ENCODE assay signal across 8 cellular contexts in the genomic region with DNA sequence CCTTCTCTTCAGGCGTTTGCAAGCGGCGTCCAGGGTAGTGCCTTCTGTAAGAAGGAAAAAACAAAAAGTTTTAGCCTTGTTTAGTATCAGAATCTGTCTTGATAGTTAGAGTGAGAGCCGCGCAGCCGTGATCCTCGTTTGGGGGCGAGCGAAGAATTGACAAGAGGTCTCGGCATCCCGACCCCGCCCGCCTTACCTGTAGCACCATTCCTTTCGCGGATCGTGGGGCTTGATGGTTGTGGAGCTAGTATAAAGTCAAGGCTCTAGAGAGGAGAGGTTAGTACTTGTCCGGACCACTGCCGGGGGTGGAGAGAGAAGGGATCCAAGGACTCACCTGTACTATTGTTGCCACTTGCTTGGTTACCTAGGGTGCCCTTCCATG. TPM values are rescaled to one million over a fixed set of nuclear protein-coding genes. Genes with fewer than 3 reads are reported as not detected.
DNase-seq lines count a peak whose midpoint lies in the region; ATAC-seq and TF ChIP-seq lines count a peak whose summit lies in the region.

No MANE protein-coding gene starts in this region.

- H3K36me3 Mint-ChIP-seq in activated naive CD4-positive, alpha-beta T cell treated with anti-CD3 and anti-CD28 coated beads, Interleukin-2, amount 50 U/mL, for 72 hours: peaks cover 8 to 26% of the 10 kb centered on the region in 2 donors

- ATAC-seq in activated naive CD4-positive, alpha-beta T cell treated with anti-CD3 and anti-CD28 coated beads, Interleukin-2, amount 50 U/mL, for 72 hours: peak; percentile 2 to 18

- POLR2A ChIA-PET in HEK293T (lab: Yijun Ruan, JAX): interaction anchor here (0.9 to 1.7 kb wide), 6 partner anchors 11 to 437 kb away, joined by 3 to 5 read pairs (median 4); a partner anchor contains a TSS

- CTCF ChIA-PET in HEK293T (lab: Yijun Ruan, JAX): no interaction called here

- no peak overlapping the region for H3K27ac ChIP-seq in iPS DF 6.9 (ENCODE audit: low read length)

- no CpG with 5 or more reads among the region's 18 CpGs for WGBS in iPS DF 6.9 (ENCODE audit: insufficient coverage, insufficient read length)

- peak overlapping the region; percentile 94 to 95 for H3K27ac Mint-ChIP-seq in activated naive CD4-positive, alpha-beta T cell treated with anti-CD3 and anti-CD28 coated beads, Interleukin-2, amount 50 U/mL, for 72 hours

- H3K27me3 ChIP-seq in iPS DF 6.9 (ENCODE audit: control insufficient read depth, insufficient read depth, low read length): no peaks in the 10 kb centered on the region
- H3K27me3 ChIP-seq in skeletal muscle satellite cell (ENCODE audit: control insufficient read depth, insufficient read depth, low read length): no peaks in the 10 kb centered on the region

- peak; percentile 30 for DNase-seq in DMS53 treated with DMSO at 0.1 percent for 48 hours (lab: John Stamatoyannopoulos, UW; ENCODE audit: unreplicated experiment)
- DNase-seq in HEK293T (ENCODE audit: extremely low spot score): peak; percentile 4
- peak; percentile 57 for DNase-seq in NCI-H748 (lab: John Stamatoyannopoulos, UW; ENCODE audit: unreplicated experiment)
- peak; percentile 39 to 56 for DNase-seq in activated naive CD4-positive, alpha-beta T cell treated with anti-CD3 and anti-CD28 coated beads, Interleukin-2, amount 50 U/mL, for 72 hours (ENCODE audit: low spot score in 2 of 2)
- no peak for DNase-seq in iPS DF 6.9 (ENCODE audit: low read depth, low spot score)
- no peak for DNase-seq in GDM1 (lab: John Stamatoyannopoulos, UW)
- DNase-seq in NCI-H1436 (lab: John Stamatoyannopoulos, UW): no peak

- H3K4me1 ChIP-seq in iPS DF 6.9 (ENCODE audit: control insufficient read depth, insufficient read depth, low read length): no peaks in the 10 kb centered on the region; the same call in 1 of the 2 replicates
- H3K4me1 ChIP-seq in skeletal muscle satellite cell (ENCODE audit: control insufficient read depth, insufficient read depth, low read length): peaks cover 3% of the 10 kb centered on the region

- H3K9ac ChIP-seq in skeletal muscle satellite cell (ENCODE audit: low read depth, low read length): peak overlapping the region; percentile 90

- no peaks in the 10 kb centered on the region for H3K36me3 ChIP-seq in iPS DF 6.9 (ENCODE audit: control insufficient read depth, insufficient read depth, low read length)
- peaks cover 4% of the 10 kb centered on the region for H3K36me3 ChIP-seq in skeletal muscle satellite cell (ENCODE audit: insufficient read depth, low read length)

- H3K9me3 ChIP-seq in iPS DF 6.9 (ENCODE audit: control insufficient read depth, insufficient read depth, low read length) (no peaks in the 10 kb centered on the region), skeletal muscle satellite cell (replicated peaks; ENCODE audit: low read length) (no peaks in the 10 kb centered on the region)

- peak overlapping the region; percentile 74 for H3K4me3 ChIP-seq in iPS DF 6.9 (ENCODE audit: low read length)
- H3K4me3 ChIP-seq in skeletal muscle satellite cell (ENCODE audit: low read length): peak overlapping the region; percentile 91

- H3K4me2 ChIP-seq in skeletal muscle satellite cell (ENCODE audit: low read length): peak overlapping the region; percentile 90

- H3K9me3 Mint-ChIP-seq in activated naive CD4-positive, alpha-beta T cell treated with anti-CD3 and anti-CD28 coated beads, Interleukin-2, amount 50 U/mL, for 72 hours: no peaks in the 10 kb centered on the region

TF ChIP-seq in HEK293T, 16 proteins besides CTCF, POLR2A, EP300 and RAD21:
- TF ChIP-seq HDGF (IDR thresholded peaks at IDR 0.05; ENCODE audit: borderline replicate concordance) (no peak), ELF4 (IDR thresholded peaks at IDR 0.05) (no peak), L3MBTL2 (conservative IDR thresholded peaks at IDR 0.05) (no peak), SUZ12 (IDR thresholded peaks at IDR 0.05) (no peak), FOXK2 (IDR thresholded peaks at IDR 0.05) (no peak), LEF1 (IDR thresholded peaks at IDR 0.05; ENCODE audit: borderline replicate concordance) (no peak), NFRKB (IDR thresholded peaks at IDR 0.05) (no peak), CTBP1 (IDR thresholded peaks at IDR 0.05; ENCODE audit: borderline replicate concordance) (no peak), FOXM1 (IDR thresholded peaks at IDR 0.05; ENCODE audit: borderline replicate concordance) (no peak)
TF ChIP-seq in HEK293T: peak in this region for 0.

RNA-seq across cellular contexts. Expression of a gene that starts 0.5 kb away (rescaled TPM):
- 1 to 10 TPM; 4.1 to 4.5 TPM for total RNA-seq in activated naive CD4-positive, alpha-beta T cell treated with anti-CD3 and anti-CD28 coated beads, Interleukin-2, amount 50 U/mL, for 72 hours
- 47.7 and 59.0 TPM in 2 replicates for total RNA-seq in skeletal muscle satellite cell (2012; rRNA removed)

RNA-seq across cellular contexts. Expression of a gene that starts 0.7 kb away (rescaled TPM):
- total RNA-seq in activated naive CD4-positive, alpha-beta T cell treated with anti-CD3 and anti-CD28 coated beads, Interleukin-2, amount 50 U/mL, for 72 hours: 10 to 100 TPM; 10.3 to 15.7 TPM
- 25.6 and 31.4 TPM in 2 replicates for total RNA-seq in skeletal muscle satellite cell (2012; rRNA removed)

Comparison
In these comparisons a context has a peak if more than half of its experiments do, and no peak if none do; other contexts are left out.
1. DNase-seq: peak in DMS53 treated with DMSO at 0.1 percent for 48 hours (single experiment), HEK293T (single experiment), NCI-H748 (single experiment) and activated naive CD4-positive, alpha-beta T cell treated with anti-CD3 and anti-CD28 coated beads, Interleukin-2, amount 50 U/mL, for 72 hours (2 of 2); none in iPS DF 6.9 (single experiment), GDM1 (single experiment) and NCI-H1436 (single experiment).